10 cellular contexts compared by ENCODE assay signal in genomic region chr7:1403844-1404404, GRCh38. TPM values are rescaled to one million over a fixed set of nuclear protein-coding genes. Genes with fewer than 3 reads are reported as not detected.
DNase-seq lines count a peak whose midpoint lies in the region; ATAC-seq, FAIRE-seq and TF ChIP-seq lines count a peak whose summit lies in the region.
"Had no signal": no experiment of that assay in that cellular context is flagged by ENCODE, and none has a peak within 500 bp of the region (broad histone marks: within the 10 kb centered on the region; RNA-seq: fewer than 3 reads in every experiment).

No MANE protein-coding gene starts in this region.

- TF ChIP-seq CTCF in A549 (IDR thresholded peaks at IDR 0.05) (no peak), H9 (conservative IDR thresholded peaks at IDR 0.05) (no peak), prostate gland (IDR thresholded peaks at IDR 0.05) (no peak)

- no peak for TF ChIP-seq EP300 in A549 (IDR thresholded peaks at IDR 0.05)

- peaks cover 9% of the 10 kb centered on the region for H3K9me3 ChIP-seq in A549
- no peaks in the 10 kb centered on the region for H3K9me3 ChIP-seq in H9 (ENCODE audit: control insufficient read depth, low read depth, low read length)
- no peaks in the 10 kb centered on the region for H3K9me3 ChIP-seq in prostate gland
- no peaks in the 10 kb centered on the region for H3K9me3 ChIP-seq in effector memory CD4-positive, alpha-beta T cell (ENCODE audit: control insufficient read depth, low read length)

- no peaks in the 10 kb centered on the region for H3K36me3 ChIP-seq in prostate gland
- H3K36me3 ChIP-seq in effector memory CD4-positive, alpha-beta T cell (ENCODE audit: control insufficient read depth, insufficient read depth, low read length) = no peaks in the 10 kb centered on the region

- peak overlapping the region; percentile 75 for H3K14ac ChIP-seq in H9 (ENCODE audit: insufficient read depth, low read length)

- FAIRE-seq in A549 (lab: Jason Lieb, UNC) = no peak
- FAIRE-seq: G401.6 had no signal

- H2BK120ac ChIP-seq in H9 (ENCODE audit: low read depth, low read length, poor library complexity, severe bottlenecking) = no peak overlapping the region

- no peak overlapping the region for H3T11ph ChIP-seq in H9 (ENCODE audit: low read length)

- H4K5ac ChIP-seq in H9 (ENCODE audit: insufficient read length, low read depth, low read length) = no peak overlapping the region

- no peak overlapping the region for H4K91ac ChIP-seq in H9 (ENCODE audit: insufficient read length, low read depth, low read length)

- H3K18ac ChIP-seq in H9 (ENCODE audit: insufficient read length, low read depth, low read length) = peak overlapping the region; percentile 7

- no peak overlapping the region for H2BK5ac ChIP-seq in H9 (ENCODE audit: insufficient read length, low read length)

- no peak overlapping the region for H3K4ac ChIP-seq in H9 (ENCODE audit: low read depth, low read length)

- peak overlapping the region; percentile 24; the same call in 2 of the 3 replicates for H3K4me3 ChIP-seq in A549
- H3K4me3 ChIP-seq in prostate gland = no peak overlapping the region
- H3K4me3 ChIP-seq in effector memory CD4-positive, alpha-beta T cell (ENCODE audit: insufficient read depth, low read depth, low read length, poor library complexity, severe bottlenecking) = no peak overlapping the region

- WGBS in A549 (ENCODE audit: missing lambda C conversion rate) = 8% methylated on average over 27 of the region's 28 CpGs
- no CpG with 5 or more reads among the region's 28 CpGs for WGBS in H9 (ENCODE audit: extremely low coverage, insufficient read length, low lambda C conversion rate)
- WGBS in prostate gland = 5% methylated on average over 28 of the region's 28 CpGs

- H3K23ac ChIP-seq in H9 (ENCODE audit: insufficient read length, low read depth, low read length) = no peak overlapping the region

- H3K4me1 ChIP-seq in A549 (peaks cover 14% of the 10 kb centered on the region; the same call in 2 of the 3 replicates), H9 (ENCODE audit: insufficient read depth, low read length) (no peaks in the 10 kb centered on the region), prostate gland (replicated peaks) (no peaks in the 10 kb centered on the region)
- no peaks in the 10 kb centered on the region for H3K4me1 ChIP-seq in effector memory CD4-positive, alpha-beta T cell (ENCODE audit: control insufficient read depth, insufficient read depth, low read length, poor library complexity, severe bottlenecking)

- no peak overlapping the region for H3K27ac Mint-ChIP-seq in H9
- H3K27ac Mint-ChIP-seq: stimulated activated naive CD8-positive, alpha-beta T cell treated with anti-CD3 and anti-CD28 coated beads, Interleukin-15, Interleukin-2, amounts not matched to agents 100 ng/mL and 50 ng/mL, for 24 hours had no signal

- no peaks in the 10 kb centered on the region; a peak in 1 of 7 replicates for H3K36me3 Mint-ChIP-seq in H9 (ENCODE audit: insufficient read depth in 1 of 3, low read depth in 3 of 3)

- H2AK5ac ChIP-seq in H9 (ENCODE audit: insufficient read length, low read length) = no peak overlapping the region

- H3K9me3 Mint-ChIP-seq in H9 = no peaks in the 10 kb centered on the region; a peak in 2 of 5 replicates

- H3K79me1 ChIP-seq in H9 (ENCODE audit: insufficient read depth, low read depth, low read length, poor library complexity, severe bottlenecking) = no peaks in the 10 kb centered on the region

- no peak overlapping the region for H4K8ac ChIP-seq in H9 (replicated peaks; ENCODE audit: insufficient read length, low read depth, low read length)

- no peaks in the 10 kb centered on the region for H3K79me2 ChIP-seq in H9 (ENCODE audit: insufficient read depth, low read length)

- H3K27ac ChIP-seq in A549 = no peak overlapping the region
- H3K27ac ChIP-seq in H9 (ENCODE audit: insufficient read length, low read depth, low read length) = no peak overlapping the region
- H3K27ac ChIP-seq in prostate gland = no peak overlapping the region
- H3K27ac ChIP-seq in effector memory CD4-positive, alpha-beta T cell (ENCODE audit: insufficient read depth, low read length, poor library complexity, severe bottlenecking) = no peak overlapping the region

- peaks cover 12 to 26% of the 10 kb centered on the region in 2 experiments for H3K4me1 Mint-ChIP-seq in H9

- CTCF ChIA-PET in A549 (lab: Yijun Ruan, JAX) = interaction anchor here (0.7 to 16.1 kb wide), 11 partner anchors 9 to 338 kb away, joined by 3 to 218 read pairs (median 3); no protein-coding TSS in a partner anchor

- H2BK20ac ChIP-seq in H9 (ENCODE audit: low read depth, low read length, poor library complexity, severe bottlenecking) = no peak overlapping the region

- no peak overlapping the region for H2AFZ ChIP-seq in H9 (ENCODE audit: low read length)

- H4K20me1 ChIP-seq in H9 (ENCODE audit: control insufficient read depth, insufficient read depth, insufficient read length) = no peaks in the 10 kb centered on the region

- H3K23me2 ChIP-seq in H9 (ENCODE audit: insufficient read length, low read depth, low read length, poor library complexity, severe bottlenecking) = no peaks in the 10 kb centered on the region

- POLR2A ChIA-PET in A549 (lab: Yijun Ruan, JAX) = no interaction called here

- no peak overlapping the region for H2BK15ac ChIP-seq in H9 (ENCODE audit: low read depth, low read length)

- peaks cover 79% of the 10 kb centered on the region for H3K27me3 Mint-ChIP-seq in H9 (ENCODE audit: low read depth)

- H3K27me3 ChIP-seq in H9 (ENCODE audit: insufficient read depth, low read length) (peaks cover 2% of the 10 kb centered on the region; the same call in 1 of the 2 replicates), prostate gland (replicated peaks; ENCODE audit: insufficient read depth) (peaks cover 22% of the 10 kb centered on the region)
- H3K27me3 ChIP-seq in effector memory CD4-positive, alpha-beta T cell (replicated peaks; ENCODE audit: control insufficient read depth, insufficient read depth, low read length, poor library complexity, severe bottlenecking) = peaks cover 22% of the 10 kb centered on the region

- H3K4me2 ChIP-seq in A549 (peak overlapping the region; percentile 76), H9 (ENCODE audit: insufficient read depth, insufficient read length, low read length) (peak overlapping the region; percentile 69)

- H2BK12ac ChIP-seq in H9 (ENCODE audit: insufficient read length, low read depth, low read length) = no peak overlapping the region

- TF ChIP-seq POLR2A in A549 (IDR thresholded peaks at IDR 0.05; ENCODE audit: low read length) (no peak), prostate gland (IDR thresholded peaks at IDR 0.05) (no peak)

- DNase-seq in A549 (ENCODE audit: low read depth in 1 of 2, low spot score in 1 of 2) (peak in 1 of 2 experiments; percentile 65), H9 (no peak), SHP77 treated with DMSO at 0.1 percent for 48 hours (lab: John Stamatoyannopoulos, UW) (peak; percentile 32), head of caudate nucleus (peak; percentile 21 to 84 (median 60)), NCI-H187 (lab: John Stamatoyannopoulos, UW) (no peak), NCI-H345 treated with DMSO at 0.1 percent for 48 hours (lab: John Stamatoyannopoulos, UW; ENCODE audit: unreplicated experiment) (no peak), prostate gland (ENCODE audit: low spot score) (no peak)
- DNase-seq in effector memory CD4-positive, alpha-beta T cell = no peak

- intact Hi-C loops in head of caudate nucleus (cut with DNase I) = no loop called here
- intact Hi-C loops in prostate gland (cut with DNase I) = no loop called here

- TF ChIP-seq RAD21 in A549 (conservative IDR thresholded peaks at IDR 0.05 in 1 of 2, IDR thresholded peaks at IDR 0.05 in 1 of 2) = 0 out of 5 replicates have a peak, but pooled peaks of 1 of the 2 experiments have one; percentile 8

- H3K9ac ChIP-seq in H9 (ENCODE audit: extremely low read depth, insufficient read length, low read length) = no peak overlapping the region

- ATAC-seq in A549 = peak; percentile 38 to 70

- H3K4me3 Mint-ChIP-seq in H9 = peak overlapping the region; percentile 39 to 83
- H3K4me3 Mint-ChIP-seq: stimulated activated naive CD8-positive, alpha-beta T cell treated with anti-CD3 and anti-CD28 coated beads, Interleukin-15, Interleukin-2, amounts not matched to agents 100 ng/mL and 50 ng/mL, for 24 hours had no signal

- H3K56ac ChIP-seq in H9 (ENCODE audit: insufficient read length, low read depth, low read length) = no peak overlapping the region

TF ChIP-seq in A549, 52 proteins besides CTCF, POLR2A, EP300 and RAD21:
- TF ChIP-seq ZSCAN20 (CRISPR knock-in tag; IDR thresholded peaks at IDR 0.05) (no peak), E2F6 (IDR thresholded peaks at IDR 0.05; ENCODE audit: borderline replicate concordance, low read depth) (peak; percentile 32; the same call in 1 of the 2 replicates), HES2 (IDR thresholded peaks at IDR 0.05) (no peak), TP53 (CRISPR knock-in tag; IDR thresholded peaks at IDR 0.05) (no peak), SMC3 (IDR thresholded peaks at IDR 0.05) (no peak), CBX2 (IDR thresholded peaks at IDR 0.05; ENCODE audit: borderline replicate concordance, low read depth) (no peak)

RNA-seq across cellular contexts. Expression of gene MICALL2, which starts 55.3 kb away (rescaled TPM):
- polyA plus RNA-seq in A549 (2011; rRNA removed) (6.1 and 7.8 TPM in 2 replicates), A549 (2017; fragmentation: RNase III; extraction: RNeasy Plus Mini Kit Qiagen cat#74134 plus additional on column Dnase treatment) (18.0 to 20.6 TPM (median 19.1 TPM) in 3 replicates)
- polyA plus RNA-seq in A549 (2012; cell fraction: cytosol; rRNA removed) = 19.2 and 24.5 TPM in 2 replicates
- 120 and 162 TPM in 2 replicates for polyA plus RNA-seq in A549 (2012; cell fraction: nucleus; rRNA removed)
- polyA minus RNA-seq in A549 (2011; rRNA and poly(A)+ RNA removed) = 15.3 and 16.2 TPM in 2 replicates
- total RNA-seq in H9 (2021) (7.1 and 8.4 TPM in 2 replicates), prostate gland (10 to 100 TPM; 31.1 to 42.0 TPM)

Comparison
In these comparisons a context has a peak if more than half of its experiments do, and no peak if none do; other contexts are left out.
1. DNase-seq: peak in SHP77 treated with DMSO at 0.1 percent for 48 hours (single experiment) and head of caudate nucleus (42 of 42); none in H9 (single experiment), NCI-H187 (0 of 2), NCI-H345 treated with DMSO at 0.1 percent for 48 hours (single experiment), prostate gland (single experiment) and effector memory CD4-positive, alpha-beta T cell (0 of 3).